ENCODE assay signal across 8 cellular contexts in the genomic region with DNA sequence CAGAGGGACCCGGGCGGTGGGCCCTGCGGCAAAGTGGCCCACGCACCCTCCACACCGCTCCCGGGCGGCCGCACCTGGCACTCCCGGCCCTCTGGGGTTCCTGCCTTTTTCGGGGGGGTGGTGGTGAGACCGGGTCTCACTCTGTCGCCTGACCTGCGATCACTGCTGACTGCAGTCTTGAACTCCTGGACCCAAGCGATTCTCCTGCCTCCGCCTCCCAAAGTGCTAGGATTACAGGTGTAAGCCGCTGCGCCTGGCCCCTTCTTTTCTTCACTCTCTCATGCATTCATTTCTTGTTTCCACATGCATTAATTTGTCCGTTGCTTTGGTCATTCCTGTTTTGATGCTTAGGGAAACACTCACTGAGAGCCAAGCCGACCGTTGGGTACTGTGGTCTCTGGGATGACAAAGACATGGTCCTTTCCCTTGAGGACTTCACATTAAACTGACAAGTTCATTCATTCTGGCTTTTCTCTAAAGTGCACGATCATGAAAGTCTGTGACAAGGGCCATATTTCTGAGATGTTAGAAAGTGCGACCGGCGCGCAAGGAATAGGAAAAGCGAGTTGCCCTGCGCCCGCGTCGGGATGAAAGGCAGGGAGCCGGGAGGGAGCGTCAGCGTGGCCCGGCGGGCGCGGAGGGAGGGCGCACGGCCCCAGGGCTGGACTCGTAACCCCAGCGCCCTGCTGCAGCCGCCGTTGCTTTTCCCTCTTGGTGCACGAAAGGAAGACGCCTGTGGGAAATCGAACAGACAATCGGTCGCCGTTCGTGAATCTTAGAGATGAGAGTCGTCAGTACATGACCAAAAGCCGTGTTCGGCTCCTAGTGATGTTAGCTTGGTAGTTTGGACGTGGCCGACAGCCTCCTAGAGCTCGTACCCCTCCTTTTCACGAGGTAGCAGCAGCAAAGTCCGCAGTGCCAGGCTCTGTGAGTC. TPM values are rescaled to one million over a fixed set of nuclear protein-coding genes. Genes with fewer than 3 reads are reported as not detected.
DNase-seq lines count a peak whose midpoint lies in the region; ATAC-seq and TF ChIP-seq lines count a peak whose summit lies in the region.

No MANE protein-coding gene starts in this region.

- no peaks in the 10 kb centered on the region for H3K4me1 ChIP-seq in RWPE2 (ENCODE audit: insufficient read depth, poor library complexity, severe bottlenecking)
- H3K4me1 ChIP-seq in vagina: peaks cover 25% of the 10 kb centered on the region

- no peaks in the 10 kb centered on the region for H3K9me3 ChIP-seq in RWPE2 (ENCODE audit: severe bottlenecking)
- no peaks in the 10 kb centered on the region for H3K9me3 ChIP-seq in vagina

- peaks cover 42% of the 10 kb centered on the region for H3K27me3 ChIP-seq in RWPE2 (ENCODE audit: insufficient read depth, poor library complexity, severe bottlenecking)
- H3K27me3 ChIP-seq in vagina: no peaks in the 10 kb centered on the region

- peak overlapping the region; percentile 34 for H3K4me3 ChIP-seq in RWPE2 (ENCODE audit: severe bottlenecking)
- H3K4me3 ChIP-seq in vagina: peak overlapping the region; percentile 56 to 73

- DNase-seq in stimulated activated CD4-positive, alpha-beta T cell treated with anti-CD3 and anti-CD28 coated beads, Interleukin-2, amount 100 ng/mL, for 24 hours: peak; percentile 26 to 33
- no peak for DNase-seq in stimulated activated CD4-positive, alpha-beta T cell treated with anti-CD3 and anti-CD28 coated beads, Interleukin-2, amount 100 ng/mL, for 48 hours
- DNase-seq in RWPE2 (ENCODE audit: low spot score): no peak
- DNase-seq in ecto neural progenitor cell (ENCODE audit: low spot score): peak; percentile 59
- peak; percentile 1 for DNase-seq in midbrain (lab: John Stamatoyannopoulos, UW)
- no peak for DNase-seq in vagina (ENCODE audit: extremely low spot score in 2 of 2)
- DNase-seq in HUDEP-2 (lab: John Stamatoyannopoulos, UW; ENCODE audit: unreplicated experiment in 76 of 76): no peak

- peak; percentile 47 for ATAC-seq in RWPE2 (ENCODE audit: low read depth)
- no peak for ATAC-seq in GM18511 (IDR thresholded peaks at IDR 0.05; ENCODE audit: unreplicated experiment)

- TF ChIP-seq POLR2A in vagina (IDR thresholded peaks at IDR 0.05): no peak

- H3K27ac ChIP-seq in RWPE2 (ENCODE audit: poor library complexity, severe bottlenecking) (no peak overlapping the region), vagina (peak overlapping the region; percentile 16)

- no peak for TF ChIP-seq CTCF in RWPE2 (IDR thresholded peaks at IDR 0.05; ENCODE audit: poor library complexity, severe bottlenecking)
- no peak for TF ChIP-seq CTCF in vagina (IDR thresholded peaks at IDR 0.05)

- H3K36me3 ChIP-seq in RWPE2 (ENCODE audit: low read depth): no peaks in the 10 kb centered on the region
- no peaks in the 10 kb centered on the region for H3K36me3 ChIP-seq in vagina

- intact Hi-C loops in vagina (cut with DNase I): no loop called here

RNA-seq across cellular contexts. Expression of a gene that starts 1.0 kb away (rescaled TPM):
- 1.7 TPM for total RNA-seq in vagina

RNA-seq across cellular contexts. Expression of a gene that starts 50.4 kb away (rescaled TPM):
- total RNA-seq in vagina: 5.6 TPM

Comparison
In these comparisons a context has a peak if more than half of its experiments do, and no peak if none do; other contexts are left out.
1. DNase-seq: peak in stimulated activated CD4-positive, alpha-beta T cell treated with anti-CD3 and anti-CD28 coated beads, Interleukin-2, amount 100 ng/mL, for 24 hours (2 of 2), ecto neural progenitor cell (single experiment) and midbrain (single experiment); none in stimulated activated CD4-positive, alpha-beta T cell treated with anti-CD3 and anti-CD28 coated beads, Interleukin-2, amount 100 ng/mL, for 48 hours (0 of 2), RWPE2 (single experiment), vagina (0 of 2) and HUDEP-2 (0 of 76).